In genomic region chr20:20763652-20764051, GRCh38 we compare ENCODE assay signal across 23 cellular contexts.
"Had no signal": no experiment of that assay in that cellular context is flagged by ENCODE, and none has a peak within 500 bp of the region (broad histone marks: within the 10 kb centered on the region; RNA-seq: fewer than 3 reads in every experiment).

No MANE protein-coding gene starts in this region.

- H3K27ac ChIP-seq: RWPE1 had no signal

- H3K9ac ChIP-seq: SK-N-SH had no signal

- H3K9me3 ChIP-seq: SK-N-SH had no signal

- DNase-seq: IMR-90; Karpas-422; KG1; MM.1S; NCI-H1092 treated with DMSO at 0.1 percent for 48 hours; NCI-H1436; NCI-H187; NCI-H2029; NCI-H2081 treated with DMSO at 0.1 percent for 48 hours; NCI-H2171; NCI-H226; NCI-H446; NCI-H510A; NCI-H524 treated with DMSO at 0.1 percent for 48 hours; NCI-H69; NCI-H774; NK-92 treated with Interleukin-12 subunit alpha and Interleukin-12 subunit beta, amount 100 ng/mL, for 24 hours; PC-3; SHP77; SK-N-SH; SW 1271 had no signal

- H3K4me2 ChIP-seq: SK-N-SH had no signal

- ATAC-seq: Panc1, PC-3 had no signal
